ENCODE assay signal across 1 cellular context in the genomic region with DNA sequence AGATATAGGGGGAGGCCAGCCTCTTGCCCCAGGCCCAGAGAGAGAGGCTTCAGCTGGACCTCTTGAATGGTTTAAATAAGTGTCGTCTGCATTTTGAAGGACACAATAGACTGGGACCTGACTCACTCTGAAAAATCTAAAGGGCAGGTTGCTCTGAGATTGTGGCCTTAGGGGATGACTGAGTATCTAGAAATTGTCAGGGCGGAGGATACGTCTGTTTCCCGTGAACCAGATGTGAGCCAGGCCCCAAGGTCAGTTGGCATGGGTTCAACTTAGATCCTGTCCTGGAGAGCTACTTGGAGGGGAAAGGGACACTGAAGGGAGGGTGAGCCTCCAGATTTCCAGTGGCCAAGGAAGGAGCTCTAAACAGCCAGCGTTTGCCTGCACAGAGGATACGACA.
TF ChIP-seq lines count a peak whose summit lies in the region.

No MANE protein-coding gene starts in this region.

TF ChIP-seq in HepG2, 621 proteins besides CTCF, POLR2A, EP300 and RAD21 (continued from another document):
- TF ChIP-seq POLR2AphosphoS5 (IDR thresholded peaks at IDR 0.05; ENCODE audit: low read depth, low read length) (no peak), IRF2 (CRISPR knock-in tag; IDR thresholded peaks at IDR 0.05) (no peak), XRCC5 (optimal IDR thresholded peaks at IDR 0.05; ENCODE audit: low read length) (no peak)
